Comparison of ENCODE assay signal across 19 cellular contexts in genomic region chr13:110466261-110466660, GRCh38.
DNase-seq lines count a peak whose midpoint lies in the region; ATAC-seq lines count a peak whose summit lies in the region.
"Had no signal": no experiment of that assay in that cellular context is flagged by ENCODE, and none has a peak within 500 bp of the region (broad histone marks: within the 10 kb centered on the region; RNA-seq: fewer than 3 reads in every experiment).

No MANE protein-coding gene starts in this region.

- H3K36me3 ChIP-seq in naive thymus-derived CD4-positive, alpha-beta T cell (ENCODE audit: control insufficient read depth in 2 of 3, insufficient read depth in 3 of 3, low read length in 3 of 3), result no peaks in the 10 kb centered on the region

- H3K9me3 ChIP-seq in naive thymus-derived CD4-positive, alpha-beta T cell (ENCODE audit: control insufficient read depth in 2 of 3, low read length in 3 of 3), result no peaks in the 10 kb centered on the region
- H3K9me3 ChIP-seq: esophagus squamous epithelium, mucosa of descending colon, right atrium auricular region, testis had no signal

- peaks cover 27% of the 10 kb centered on the region for H3K4me1 Mint-ChIP-seq in memory B cell
- H3K4me1 Mint-ChIP-seq in naive thymus-derived CD4-positive, alpha-beta T cell, result peaks cover 0 to 10% (median 0%) of the 10 kb centered on the region in 7 donors

- peak overlapping the region; percentile 19 for H3K27ac Mint-ChIP-seq in memory B cell
- H3K27ac Mint-ChIP-seq in naive thymus-derived CD4-positive, alpha-beta T cell, result no peak overlapping the region
- H3K27ac Mint-ChIP-seq: CD4-positive, CD25-positive, alpha-beta regulatory T cell; HFFc6 had no signal

- H3K27ac ChIP-seq in naive thymus-derived CD4-positive, alpha-beta T cell (ENCODE audit: low read depth, low read length), result no peak overlapping the region
- H3K27ac ChIP-seq: esophagus squamous epithelium, right atrium auricular region, testis had no signal

- H3K36me3 Mint-ChIP-seq in memory B cell, result no peaks in the 10 kb centered on the region
- H3K36me3 Mint-ChIP-seq in naive thymus-derived CD4-positive, alpha-beta T cell, result no peaks in the 10 kb centered on the region
- H3K36me3 Mint-ChIP-seq: CD4-positive, CD25-positive, alpha-beta regulatory T cell had no signal

- POLR2A ChIA-PET in naive thymus-derived CD4-positive, alpha-beta T cell (lab: Charles Lee), result no interaction called here

- H3K9me3 Mint-ChIP-seq in memory B cell, result no peaks in the 10 kb centered on the region
- H3K9me3 Mint-ChIP-seq in naive thymus-derived CD4-positive, alpha-beta T cell, result peaks cover 0 to 2% (median 0%) of the 10 kb centered on the region in 11 donors
- H3K9me3 Mint-ChIP-seq: CD4-positive, CD25-positive, alpha-beta regulatory T cell; HFFc6 had no signal

- intact Hi-C loops in naive thymus-derived CD4-positive, alpha-beta T cell (cut with micrococcal nuclease), result no loop called here

- CTCF ChIA-PET in naive thymus-derived CD4-positive, alpha-beta T cell (lab: Charles Lee), result no interaction called here

- H3K27me3 Mint-ChIP-seq in memory B cell, result peaks cover 2% of the 10 kb centered on the region
- peaks cover 7 to 18% (median 12%) of the 10 kb centered on the region in 5 donors for H3K27me3 Mint-ChIP-seq in naive thymus-derived CD4-positive, alpha-beta T cell

- no peaks in the 10 kb centered on the region for H3K27me3 ChIP-seq in naive thymus-derived CD4-positive, alpha-beta T cell (ENCODE audit: control insufficient read depth in 2 of 2, insufficient read depth in 2 of 2, low read length in 2 of 2)
- H3K27me3 ChIP-seq: esophagus squamous epithelium, right atrium auricular region, testis had no signal

- no peaks in the 10 kb centered on the region for H3K4me1 ChIP-seq in naive thymus-derived CD4-positive, alpha-beta T cell (ENCODE audit: control insufficient read depth in 2 of 2, insufficient read depth in 2 of 2, low read length in 2 of 2)
- H3K4me1 ChIP-seq: testis had no signal

- ATAC-seq in memory B cell (ENCODE audit: low read depth) (no peak), GM18868 (IDR thresholded peaks at IDR 0.05; ENCODE audit: unreplicated experiment) (no peak)
- no peak for ATAC-seq in naive thymus-derived CD4-positive, alpha-beta T cell
- ATAC-seq: left lobe of liver, mucosa of descending colon had no signal

- H3K4me3 Mint-ChIP-seq in memory B cell, result no peak overlapping the region
- no peak overlapping the region for H3K4me3 Mint-ChIP-seq in naive thymus-derived CD4-positive, alpha-beta T cell
- H3K4me3 Mint-ChIP-seq: CD4-positive, CD25-positive, alpha-beta regulatory T cell; HFFc6 had no signal

- H3K4me3 ChIP-seq in naive thymus-derived CD4-positive, alpha-beta T cell (ENCODE audit: low read length), result no peak overlapping the region
- H3K4me3 ChIP-seq: esophagus squamous epithelium, mucosa of descending colon, right atrium auricular region, testis had no signal

- DNase-seq in DMS153 (lab: John Stamatoyannopoulos, UW) (peak; percentile 54), NCI-H1417 treated with DMSO at 0.1 percent for 48 hours (lab: John Stamatoyannopoulos, UW) (peak; percentile 74), NCI-H748 treated with DMSO at 0.1 percent for 48 hours (lab: John Stamatoyannopoulos, UW) (peak; percentile 28), memory B cell (ENCODE audit: low spot score in 2 of 2) (no peak), GM19240 (ENCODE audit: insufficient read length, low spot score) (no peak), KG1 (lab: John Stamatoyannopoulos, UW) (no peak)
- DNase-seq in naive thymus-derived CD4-positive, alpha-beta T cell, result no peak
- DNase-seq: amniotic stem cell; CD4-positive, CD25-positive, alpha-beta regulatory T cell; central memory CD4-positive, alpha-beta T cell; DMS53; effector memory CD4-positive, alpha-beta T cell; esophagus squamous epithelium; HFFc6; mucosa of descending colon; testis had no signal

Comparison
In these comparisons a context has a peak if more than half of its experiments do, and no peak if none do; other contexts are left out.
1. DNase-seq: peak in DMS153 (single experiment), NCI-H1417 treated with DMSO at 0.1 percent for 48 hours (single experiment) and NCI-H748 treated with DMSO at 0.1 percent for 48 hours (single experiment); none in memory B cell (0 of 2), naive thymus-derived CD4-positive, alpha-beta T cell (0 of 9), GM19240 (single experiment) and KG1 (single experiment).